Comparison of ENCODE assay signal across 13 cellular contexts in the genomic region with DNA sequence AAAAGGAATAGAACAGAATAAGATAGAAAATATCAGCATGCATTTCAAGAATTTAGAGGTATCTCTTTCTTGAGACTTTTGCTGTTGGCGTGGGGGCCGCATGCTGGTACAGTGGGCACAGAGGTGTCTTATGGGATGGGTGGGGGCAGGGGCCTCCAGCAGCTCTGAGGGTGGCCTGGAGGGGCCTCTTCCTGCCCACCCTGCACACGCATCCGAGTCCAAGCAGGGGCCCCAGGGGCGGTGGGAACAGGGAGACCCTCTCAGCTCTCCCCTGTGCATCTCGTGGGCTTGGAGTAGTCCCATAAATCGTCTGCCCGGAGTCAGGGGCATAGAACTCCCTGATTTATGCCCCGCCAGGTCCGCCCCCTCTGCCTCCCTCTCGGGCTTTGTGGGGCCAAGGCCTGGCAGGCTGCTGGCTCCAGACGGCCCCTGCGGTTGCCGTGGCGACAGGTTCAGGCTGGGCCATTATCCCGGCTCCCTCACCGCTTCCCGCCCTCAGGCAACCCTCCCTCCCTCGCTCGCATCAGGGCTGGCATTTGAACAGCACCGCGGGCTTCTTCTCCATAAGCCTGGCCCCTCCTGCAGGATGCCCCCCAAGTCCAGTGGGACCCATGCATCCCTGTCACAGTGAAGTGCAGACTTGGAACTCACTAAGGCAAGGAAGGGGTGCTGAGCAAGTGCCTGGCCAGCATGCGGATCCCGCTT.
DNase-seq lines count a peak whose midpoint lies in the region; FAIRE-seq and TF ChIP-seq lines count a peak whose summit lies in the region.
"Had no signal": no experiment of that assay in that cellular context is flagged by ENCODE, and none has a peak within 500 bp of the region (broad histone marks: within the 10 kb centered on the region; RNA-seq: fewer than 3 reads in every experiment).

No MANE protein-coding gene starts in this region.

- H3K36me3 ChIP-seq in BE2C, result no peaks in the 10 kb centered on the region
- H3K36me3 ChIP-seq in iPS DF 6.9 (ENCODE audit: control insufficient read depth, insufficient read depth, low read length), result no peaks in the 10 kb centered on the region

- no peak for FAIRE-seq in H54 (lab: Jason Lieb, UNC)
- no peak for FAIRE-seq in GM12892 (lab: Jason Lieb, UNC)

- TF ChIP-seq POLR2A in H54 (IDR thresholded peaks at IDR 0.05; ENCODE audit: low read depth, low read length) (no peak), GM12892 (IDR thresholded peaks at IDR 0.05; ENCODE audit: low read depth, low read length) (no peak)

- DNase-seq in BE2C (peak; percentile 91), NCI-H1092 (lab: John Stamatoyannopoulos, UW) (peak; percentile 86), NCI-H748 (lab: John Stamatoyannopoulos, UW; ENCODE audit: unreplicated experiment) (peak; percentile 90), iPS DF 6.9 (ENCODE audit: low read depth, low spot score) (peak; percentile 41), H54 (ENCODE audit: insufficient read length, low spot score) (no peak), hepatic stellate cell (ENCODE audit: low spot score) (no peak), GM12892 (ENCODE audit: insufficient read length) (no peak)
- DNase-seq in activated CD4-positive, alpha-beta T cell treated with anti-CD3 and anti-CD28 coated beads, Interleukin-2, amount 50 U/mL, for 4 hours, result no peak
- DNase-seq: activated CD4-positive, alpha-beta T cell treated with anti-CD3 and anti-CD28 coated beads for 48 hours; activated naive CD4-positive, alpha-beta T cell treated with anti-CD3 and anti-CD28 coated beads for 36 hours; left colon had no signal

- H3K27ac ChIP-seq in iPS DF 6.9 (ENCODE audit: low read length), result no peak overlapping the region
- H3K27ac ChIP-seq: parathyroid adenoma, SK-N-MC had no signal

- H3K27me3 ChIP-seq in BE2C (no peaks in the 10 kb centered on the region), iPS DF 6.9 (ENCODE audit: control insufficient read depth, insufficient read depth, low read length) (no peaks in the 10 kb centered on the region; the same call in 1 of the 2 replicates)

- H3K9me3 ChIP-seq in BE2C, result no peaks in the 10 kb centered on the region
- H3K9me3 ChIP-seq in iPS DF 6.9 (ENCODE audit: control insufficient read depth, insufficient read depth, low read length), result no peaks in the 10 kb centered on the region

- WGBS in iPS DF 6.9 (ENCODE audit: insufficient coverage, insufficient read length), result no CpG with 5 or more reads among the region's 24 CpGs

- peaks cover 14% of the 10 kb centered on the region for H3K4me1 ChIP-seq in BE2C
- peaks cover 9% of the 10 kb centered on the region for H3K4me1 ChIP-seq in iPS DF 6.9 (ENCODE audit: control insufficient read depth, insufficient read depth, low read length)
- H3K4me1 ChIP-seq: parathyroid adenoma had no signal

- no peak for TF ChIP-seq CTCF in BE2C (IDR thresholded peaks at IDR 0.05; ENCODE audit: low read depth, low read length)

- no peak overlapping the region for H3K4me3 ChIP-seq in BE2C (ENCODE audit: low read depth, low read length)
- no peak overlapping the region for H3K4me3 ChIP-seq in iPS DF 6.9 (ENCODE audit: low read length)
- H3K4me3 ChIP-seq: SK-N-MC had no signal

Comparison
In these comparisons a context has a peak if more than half of its experiments do, and no peak if none do; other contexts are left out.
1. DNase-seq: peak in BE2C (single experiment), NCI-H1092 (single experiment), NCI-H748 (single experiment) and iPS DF 6.9 (single experiment); none in H54 (single experiment), hepatic stellate cell (single experiment), GM12892 (single experiment) and activated CD4-positive, alpha-beta T cell treated with anti-CD3 and anti-CD28 coated beads, Interleukin-2, amount 50 U/mL, for 4 hours (0 of 2).